In genomic region chr3:72678892-72679291, GRCh38 we compare ENCODE assay signal across 19 cellular contexts.
DNase-seq lines count a peak whose midpoint lies in the region; ATAC-seq and TF ChIP-seq lines count a peak whose summit lies in the region.
"Had no signal": no experiment of that assay in that cellular context is flagged by ENCODE, and none has a peak within 500 bp of the region (broad histone marks: within the 10 kb centered on the region; RNA-seq: fewer than 3 reads in every experiment).

No MANE protein-coding gene starts in this region.

- TF ChIP-seq CTCF in foreskin keratinocyte (conservative IDR thresholded peaks at IDR 0.05) = no peak

- ATAC-seq in foreskin keratinocyte (peak; percentile 69), HG02642 (IDR thresholded peaks at IDR 0.05; ENCODE audit: poor library complexity, unreplicated experiment) (no peak)
- ATAC-seq in stimulated activated naive CD8-positive, alpha-beta T cell treated with anti-CD3 and anti-CD28 coated beads, Interleukin-15, amount 100 ng/mL, for 72 hours = peak; percentile 85
- ATAC-seq: body of pancreas, right cardiac atrium had no signal

- H3K27ac ChIP-seq in SJSA1 = peak overlapping the region; percentile 51
- H3K27ac ChIP-seq in foreskin keratinocyte = no peak overlapping the region
- H3K27ac ChIP-seq: body of pancreas had no signal

- H3K27ac Mint-ChIP-seq in stimulated activated naive CD8-positive, alpha-beta T cell treated with anti-CD3 and anti-CD28 coated beads, Interleukin-15, amount 100 ng/mL, for 72 hours = no peak overlapping the region
- H3K27ac Mint-ChIP-seq: CD4-positive, alpha-beta memory T cell had no signal

- DNase-seq in activated CD4-positive, alpha-beta T cell treated with anti-CD3 and anti-CD28 coated beads for 48 hours = peak; percentile 7
- DNase-seq in activated CD4-positive, alpha-beta T cell treated with anti-CD3 and anti-CD28 coated beads for 4 hours = no peak
- peak; percentile 64 to 70 for DNase-seq in SJSA1 (ENCODE audit: low read depth in 1 of 2, low spot score in 2 of 2)
- DNase-seq in foreskin keratinocyte = peak; percentile 40 to 72
- peak in 1 of 2 donors; percentile 37 for DNase-seq in stimulated activated naive CD8-positive, alpha-beta T cell treated with anti-CD3 and anti-CD28 coated beads, Interleukin-15, amount 100 ng/mL, for 72 hours
- no peak for DNase-seq in Kasumi-1 (lab: John Stamatoyannopoulos, UW)
- no peak for DNase-seq in H7
- DNase-seq: activated CD4-positive, alpha-beta T cell treated with anti-CD3 and anti-CD28 coated beads, Interleukin-2, amount 50 U/mL, for 1 hour; activated effector memory CD4-positive, alpha-beta T cell treated with anti-CD3 and anti-CD28 coated beads, Interleukin-2, amount 50 U/mL, for 16 hours; body of pancreas; CD4-positive, alpha-beta memory T cell; effector CD8-positive, alpha-beta T cell; GF-D8; Karpas-422; NCI-H187; right cardiac atrium; stimulated activated CD4-positive, alpha-beta T cell treated with anti-CD3 and anti-CD28 coated beads, Interleukin-4, amount 100 ng/mL, for 1 hour had no signal

- H3K27me3 Mint-ChIP-seq in stimulated activated naive CD8-positive, alpha-beta T cell treated with anti-CD3 and anti-CD28 coated beads, Interleukin-15, amount 100 ng/mL, for 72 hours = no peaks in the 10 kb centered on the region

- H3K9me3 Mint-ChIP-seq in stimulated activated naive CD8-positive, alpha-beta T cell treated with anti-CD3 and anti-CD28 coated beads, Interleukin-15, amount 100 ng/mL, for 72 hours = peaks cover 0 to 4% of the 10 kb centered on the region in 2 donors

- H3K36me3 ChIP-seq in SJSA1 = no peaks in the 10 kb centered on the region
- no peaks in the 10 kb centered on the region for H3K36me3 ChIP-seq in H7 (replicated peaks; ENCODE audit: control insufficient read depth, insufficient read depth, low read length)

- no peak overlapping the region for H3K4me3 Mint-ChIP-seq in stimulated activated naive CD8-positive, alpha-beta T cell treated with anti-CD3 and anti-CD28 coated beads, Interleukin-15, amount 100 ng/mL, for 72 hours
- H3K4me3 Mint-ChIP-seq: CD4-positive, alpha-beta memory T cell had no signal

- H3K4me3 ChIP-seq in SJSA1 = no peak overlapping the region
- H3K4me3 ChIP-seq in H7 (ENCODE audit: insufficient read depth, low read depth, low read length) = no peak overlapping the region
- H3K4me3 ChIP-seq: body of pancreas, lung had no signal

- H3K27me3 ChIP-seq in SJSA1 (replicated peaks) = no peaks in the 10 kb centered on the region
- peaks cover 8% of the 10 kb centered on the region for H3K27me3 ChIP-seq in foreskin keratinocyte
- H3K27me3 ChIP-seq in H7 (ENCODE audit: control insufficient read depth, insufficient read depth, low read length) = no peaks in the 10 kb centered on the region
- H3K27me3 ChIP-seq: body of pancreas had no signal

- peaks cover 27% of the 10 kb centered on the region for H3K4me1 ChIP-seq in SJSA1 (replicated peaks)
- peaks cover 3% of the 10 kb centered on the region for H3K4me1 ChIP-seq in foreskin keratinocyte
- H3K4me1 ChIP-seq: body of pancreas had no signal

- H3K4me1 Mint-ChIP-seq in stimulated activated naive CD8-positive, alpha-beta T cell treated with anti-CD3 and anti-CD28 coated beads, Interleukin-15, amount 100 ng/mL, for 72 hours = peaks cover 15% of the 10 kb centered on the region

- H3K9me3 ChIP-seq in SJSA1 (replicated peaks) = no peaks in the 10 kb centered on the region
- H3K9me3 ChIP-seq: body of pancreas had no signal

Comparison
In these comparisons a context has a peak if more than half of its experiments do, and no peak if none do; other contexts are left out.
1. DNase-seq: peak in activated CD4-positive, alpha-beta T cell treated with anti-CD3 and anti-CD28 coated beads for 48 hours (single experiment), SJSA1 (2 of 2) and foreskin keratinocyte (2 of 2); none in activated CD4-positive, alpha-beta T cell treated with anti-CD3 and anti-CD28 coated beads for 4 hours (0 of 2), Kasumi-1 (0 of 2) and H7 (single experiment).